9 cellular contexts compared by ENCODE assay signal in genomic region chr17:43701318-43701743, GRCh38. TPM values are rescaled to one million over a fixed set of nuclear protein-coding genes. Genes with fewer than 3 reads are reported as not detected.
DNase-seq lines count a peak whose midpoint lies in the region.
"Had no signal": no experiment of that assay in that cellular context is flagged by ENCODE, and none has a peak within 500 bp of the region (broad histone marks: within the 10 kb centered on the region; RNA-seq: fewer than 3 reads in every experiment).

No MANE protein-coding gene starts in this region.

- in situ Hi-C loops in KBM-7 (cut with MboI; ENCODE audit: low pct_unique_long_range_greater_than_20kb, low sequenced_read_pairs), result no loop called here

- DNase-seq in GM04503 (ENCODE audit: low read depth), result peak; percentile 74
- DNase-seq in KBM-7, result peak; percentile 84
- peak; percentile 41 for DNase-seq in activated T-helper 2 cell treated with anti-CD3 and anti-CD28 coated beads, Interferon-gamma antibody, Interleukin-2, Interleukin-4, amounts not matched to agents 10 μg/mL and 5 μg/mL and 100 μg/mL, durations not matched to agents 14 hours and 24 hours and 36 hours (ENCODE audit: low spot score)
- peak; percentile 86 for DNase-seq in renal cortical epithelial cell (ENCODE audit: low read depth)
- DNase-seq in NCI-H1417 treated with DMSO at 0.1 percent for 48 hours (lab: John Stamatoyannopoulos, UW), result no peak
- DNase-seq in NCI-H128 (lab: John Stamatoyannopoulos, UW; ENCODE audit: unreplicated experiment), result no peak
- no peak for DNase-seq in epidermal melanocyte (ENCODE audit: insufficient read length, low spot score)
- DNase-seq in T1000 (lab: John Stamatoyannopoulos, UW), result no peak

- peaks cover 22% of the 10 kb centered on the region for H3K4me1 Mint-ChIP-seq in activated T-helper 2 cell treated with anti-CD3 and anti-CD28 coated beads, Interferon-gamma antibody, Interleukin-2, Interleukin-4, amounts not matched to agents 10 μg/mL and 5 μg/mL and 100 μg/mL, durations not matched to agents 14 hours and 24 hours and 36 hours (ENCODE audit: low read depth)

- peaks cover 18% of the 10 kb centered on the region for H3K27me3 Mint-ChIP-seq in activated T-helper 2 cell treated with anti-CD3 and anti-CD28 coated beads, Interferon-gamma antibody, Interleukin-2, Interleukin-4, amounts not matched to agents 10 μg/mL and 5 μg/mL and 100 μg/mL, durations not matched to agents 14 hours and 24 hours and 36 hours (ENCODE audit: low read depth)

- intact Hi-C loops in activated T-helper 2 cell treated with anti-CD3 and anti-CD28 coated beads, Interferon-gamma antibody, Interleukin-2, Interleukin-4, amounts not matched to agents 10 μg/mL and 5 μg/mL and 100 μg/mL, durations not matched to agents 14 hours and 24 hours and 36 hours (cut with micrococcal nuclease), result no loop called here

- H3K4me3 Mint-ChIP-seq in activated T-helper 2 cell treated with anti-CD3 and anti-CD28 coated beads, Interferon-gamma antibody, Interleukin-2, Interleukin-4, amounts not matched to agents 10 μg/mL and 5 μg/mL and 100 μg/mL, durations not matched to agents 14 hours and 24 hours and 36 hours (ENCODE audit: low read depth), result no peak overlapping the region

- peak overlapping the region; percentile 39 for H3K27ac Mint-ChIP-seq in activated T-helper 2 cell treated with anti-CD3 and anti-CD28 coated beads, Interferon-gamma antibody, Interleukin-2, Interleukin-4, amounts not matched to agents 10 μg/mL and 5 μg/mL and 100 μg/mL, durations not matched to agents 14 hours and 24 hours and 36 hours

- H3K9me3 Mint-ChIP-seq in activated T-helper 2 cell treated with anti-CD3 and anti-CD28 coated beads, Interferon-gamma antibody, Interleukin-2, Interleukin-4, amounts not matched to agents 10 μg/mL and 5 μg/mL and 100 μg/mL, durations not matched to agents 14 hours and 24 hours and 36 hours, result peaks cover 9% of the 10 kb centered on the region

- no peaks in the 10 kb centered on the region for H3K36me3 Mint-ChIP-seq in activated T-helper 2 cell treated with anti-CD3 and anti-CD28 coated beads, Interferon-gamma antibody, Interleukin-2, Interleukin-4, amounts not matched to agents 10 μg/mL and 5 μg/mL and 100 μg/mL, durations not matched to agents 14 hours and 24 hours and 36 hours (ENCODE audit: low read depth)

RNA-seq across cellular contexts. Expression of gene MEOX1, which starts 39.6 kb away (rescaled TPM):
- total RNA-seq in activated T-helper 2 cell treated with anti-CD3 and anti-CD28 coated beads, Interferon-gamma antibody, Interleukin-2, Interleukin-4, amounts not matched to agents 10 μg/mL and 5 μg/mL and 100 μg/mL, durations not matched to agents 14 hours and 24 hours and 36 hours, result 1.4 and 1.8 TPM in 2 replicates
- total RNA-seq in renal cortical epithelial cell, result 11.1 TPM in 1 of 2 replicates, not detected in the other

RNA-seq across cellular contexts. Expression of gene SOST, which starts 57.3 kb away (rescaled TPM):
- not detected in 2 replicates for total RNA-seq in activated T-helper 2 cell treated with anti-CD3 and anti-CD28 coated beads, Interferon-gamma antibody, Interleukin-2, Interleukin-4, amounts not matched to agents 10 μg/mL and 5 μg/mL and 100 μg/mL, durations not matched to agents 14 hours and 24 hours and 36 hours
- not detected in 2 replicates for total RNA-seq in renal cortical epithelial cell
- total RNA-seq: dermis microvascular lymphatic vessel endothelial cell had no signal

Comparison
In these comparisons a context has a peak if more than half of its experiments do, and no peak if none do; other contexts are left out.
1. DNase-seq: peak in GM04503 (single experiment), KBM-7 (single experiment), activated T-helper 2 cell treated with anti-CD3 and anti-CD28 coated beads, Interferon-gamma antibody, Interleukin-2, Interleukin-4, amounts not matched to agents 10 μg/mL and 5 μg/mL and 100 μg/mL, durations not matched to agents 14 hours and 24 hours and 36 hours (single experiment) and renal cortical epithelial cell (single experiment); none in NCI-H1417 treated with DMSO at 0.1 percent for 48 hours (single experiment), NCI-H128 (single experiment), epidermal melanocyte (single experiment) and T1000 (single experiment).